Comparison of ENCODE assay signal across 8 cellular contexts in genomic region chr12:95217377-95218163, GRCh38. TPM values are rescaled to one million over a fixed set of nuclear protein-coding genes. Genes with fewer than 3 reads are reported as not detected.
A peak's percentile ranks its signal among the peaks of the same experiment; 100 is the strongest.
DNase-seq lines count a peak whose midpoint lies in the region; ATAC-seq and TF ChIP-seq lines count a peak whose summit lies in the region.

TSS of gene FGD6 (minus strand) at chr12:95217467. CDS start at chr12:95217240, 227 bp downstream.
A gene with protein sequence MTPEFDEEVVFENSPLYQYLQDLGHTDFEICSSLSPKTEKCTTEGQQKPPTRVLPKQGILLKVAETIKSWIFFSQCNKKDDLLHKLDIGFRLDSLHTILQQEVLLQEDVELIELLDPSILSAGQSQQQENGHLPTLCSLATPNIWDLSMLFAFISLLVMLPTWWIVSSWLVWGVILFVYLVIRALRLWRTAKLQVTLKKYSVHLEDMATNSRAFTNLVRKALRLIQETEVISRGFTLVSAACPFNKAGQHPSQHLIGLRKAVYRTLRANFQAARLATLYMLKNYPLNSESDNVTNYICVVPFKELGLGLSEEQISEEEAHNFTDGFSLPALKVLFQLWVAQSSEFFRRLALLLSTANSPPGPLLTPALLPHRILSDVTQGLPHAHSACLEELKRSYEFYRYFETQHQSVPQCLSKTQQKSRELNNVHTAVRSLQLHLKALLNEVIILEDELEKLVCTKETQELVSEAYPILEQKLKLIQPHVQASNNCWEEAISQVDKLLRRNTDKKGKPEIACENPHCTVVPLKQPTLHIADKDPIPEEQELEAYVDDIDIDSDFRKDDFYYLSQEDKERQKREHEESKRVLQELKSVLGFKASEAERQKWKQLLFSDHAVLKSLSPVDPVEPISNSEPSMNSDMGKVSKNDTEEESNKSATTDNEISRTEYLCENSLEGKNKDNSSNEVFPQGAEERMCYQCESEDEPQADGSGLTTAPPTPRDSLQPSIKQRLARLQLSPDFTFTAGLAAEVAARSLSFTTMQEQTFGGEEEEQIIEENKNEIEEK (plus strand): TSS chr12:95217807. CDS start chr12:95217851, 44 bp downstream.

- peak within 1 kb of the TSS; percentile 79 to 90 for H3K4me3 Mint-ChIP-seq in effector memory CD8-positive, alpha-beta T cell

- ATAC-seq in effector memory CD8-positive, alpha-beta T cell (replicated peaks): peak; percentile 88

- H3K4me1 Mint-ChIP-seq in effector memory CD8-positive, alpha-beta T cell (ENCODE audit: low read depth in 2 of 2): peaks cover 12 to 24% of the 10 kb centered on the region in 2 donors

- TF ChIP-seq CTCF in GM20000 (IDR thresholded peaks at IDR 0.05; ENCODE audit: extremely low read depth, missing control alignments): peak; percentile 35

- DNase-seq in COR-L47 (lab: John Stamatoyannopoulos, UW) (peak; percentile 99), GM20000 (ENCODE audit: low spot score) (peak; percentile 95), HT-29 (ENCODE audit: low spot score) (peak; percentile 98), medulla oblongata (ENCODE audit: extremely low spot score) (peak; percentile 100)
- peak; percentile 94 for DNase-seq in NK-92 treated with Interleukin-12 subunit alpha and Interleukin-12 subunit beta, amount 100 ng/mL, for 24 hours (lab: John Stamatoyannopoulos, UW)
- peak; percentile 66 to 93 (median 82) for DNase-seq in activated CD8-positive, alpha-beta memory T cell treated with anti-CD3 and anti-CD28 coated beads for 48 hours (ENCODE audit: low read depth in 2 of 3, low spot score in 2 of 3)
- DNase-seq in effector memory CD8-positive, alpha-beta T cell: peak; percentile 97 to 99 (median 97)
- DNase-seq in stimulated activated CD8-positive, alpha-beta memory T cell treated with anti-CD3 and anti-CD28 coated beads, Interleukin-12 subunit alpha, Interleukin-12 subunit beta, amount 100 ng/mL, for 1 hour (ENCODE audit: low read depth): peak; percentile 94

- peaks cover 13% of the 10 kb centered on the region for H3K36me3 Mint-ChIP-seq in effector memory CD8-positive, alpha-beta T cell (ENCODE audit: insufficient read depth)

- no peaks in the 10 kb centered on the region for H3K9me3 Mint-ChIP-seq in effector memory CD8-positive, alpha-beta T cell

- peaks cover 0 to 6% of the 10 kb centered on the region in 2 donors for H3K27me3 Mint-ChIP-seq in effector memory CD8-positive, alpha-beta T cell

- H3K27ac Mint-ChIP-seq in effector memory CD8-positive, alpha-beta T cell: peak within 1 kb of the TSS; percentile 78 to 86

RNA-seq across cellular contexts. Expression of gene FGD6, which starts in this region (rescaled TPM):
- 3.7 and 4.7 TPM in 2 replicates for total RNA-seq in HT-29 (2014; rRNA removed; shearing (Covaris generic))

RNA-seq across cellular contexts. Expression of the second gene that starts in this region (rescaled TPM):
- total RNA-seq in HT-29 (2014; rRNA removed; shearing (Covaris generic)): 18.2 and 23.7 TPM in 2 replicates

Comparison
In these comparisons a context has a peak if more than half of its experiments do, and no peak if none do; other contexts are left out.
1. Peak in every context shown above with its lines: DNase-seq and ATAC-seq.